In the genomic region with DNA sequence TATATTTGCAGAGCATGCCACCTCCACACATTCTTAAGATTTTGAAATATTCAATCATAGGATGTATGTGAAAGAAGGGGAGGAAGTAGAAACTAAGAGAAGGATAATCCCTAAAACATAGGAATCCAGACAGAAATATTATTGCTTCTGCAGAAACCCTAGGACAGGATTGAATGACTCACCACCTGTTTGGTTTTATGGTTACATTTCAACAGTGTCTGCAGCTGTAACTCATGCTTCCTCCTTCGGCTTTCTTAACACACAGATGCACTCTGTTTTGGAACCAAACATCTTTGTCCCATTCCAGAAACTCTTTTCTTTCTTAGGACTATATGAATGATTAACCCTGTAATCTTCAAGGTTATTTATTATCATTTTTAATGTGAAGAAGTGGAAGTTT, we compare ENCODE assay signal across 1 cellular context.
TF ChIP-seq lines count a peak whose summit lies in the region.

No MANE protein-coding gene starts in this region.

TF ChIP-seq in SK-N-SH, 30 proteins besides CTCF, POLR2A, EP300 and RAD21 (continued from another document):
- TF ChIP-seq REST (IDR thresholded peaks at IDR 0.05; ENCODE audit: low read depth, low read length): no peak
- TF ChIP-seq SMC3 (IDR thresholded peaks at IDR 0.05; ENCODE audit: low read depth, low read length): no peak
